15 cellular contexts compared by ENCODE assay signal in the genomic region with DNA sequence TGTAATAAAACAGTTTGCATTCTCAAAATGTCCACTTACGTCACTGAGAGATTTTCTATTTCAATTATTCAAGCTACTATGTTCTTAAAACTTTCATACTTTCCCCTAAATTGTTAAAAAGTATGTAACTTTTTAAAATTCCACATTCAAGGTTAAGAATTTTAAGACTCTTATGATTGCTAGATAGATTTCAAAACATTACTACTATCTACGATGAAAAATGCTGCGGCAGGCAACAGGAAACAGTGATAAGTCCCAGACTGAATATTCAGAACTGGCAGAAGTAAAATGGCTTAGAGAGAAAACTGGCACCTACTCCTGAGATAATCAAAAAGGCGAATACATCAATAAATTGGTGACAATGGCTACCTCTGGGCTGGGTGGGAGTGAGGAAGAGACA. TPM values are rescaled to one million over a fixed set of nuclear protein-coding genes. Genes with fewer than 3 reads are reported as not detected.
DNase-seq lines count a peak whose midpoint lies in the region; ATAC-seq and TF ChIP-seq lines count a peak whose summit lies in the region.
"Had no signal": no experiment of that assay in that cellular context is flagged by ENCODE, and none has a peak within 500 bp of the region (broad histone marks: within the 10 kb centered on the region; RNA-seq: fewer than 3 reads in every experiment).

No MANE protein-coding gene starts in this region.

- H3K79me1 ChIP-seq in mesenchymal stem cell (replicated peaks; ENCODE audit: low read length, poor library complexity, severe bottlenecking): peaks cover 9% of the 10 kb centered on the region

- no peak overlapping the region for H2BK5ac ChIP-seq in mesenchymal stem cell (ENCODE audit: low read depth, low read length, poor library complexity, severe bottlenecking)

- H3K4me1 ChIP-seq in right cardiac atrium (ENCODE audit: control insufficient read depth, insufficient read depth, low read length): peaks cover 6% of the 10 kb centered on the region
- peaks cover 2% of the 10 kb centered on the region for H3K4me1 ChIP-seq in mesenchymal stem cell (ENCODE audit: control insufficient read depth, insufficient read depth, low read depth, low read length)
- H3K4me1 ChIP-seq in upper lobe of left lung: peaks cover 0 to 8% (median 4%) of the 10 kb centered on the region in 4 donors

- H4K8ac ChIP-seq in mesenchymal stem cell (ENCODE audit: low read length): no peak overlapping the region

- TF ChIP-seq EP300 in upper lobe of left lung (IDR thresholded peaks at IDR 0.05): no peak

- no peak overlapping the region for H3K4me2 ChIP-seq in mesenchymal stem cell (ENCODE audit: low read length, poor library complexity, severe bottlenecking)
- H3K4me2 ChIP-seq: A549 had no signal

- no peak for TF ChIP-seq CTCF in upper lobe of left lung (IDR thresholded peaks at IDR 0.05)

- no peak for TF ChIP-seq POLR2A in upper lobe of left lung (IDR thresholded peaks at IDR 0.05)

- H3K27ac ChIP-seq in right cardiac atrium (ENCODE audit: low read length) (peak overlapping the region; percentile 45), mesenchymal stem cell (ENCODE audit: low read length, poor library complexity, severe bottlenecking) (no peak overlapping the region), upper lobe of left lung (no peak overlapping the region)
- H3K27ac ChIP-seq: A549, C4-2B, RWPE1 had no signal

- ATAC-seq in right cardiac atrium (no peak), Right ventricle myocardium superior (ENCODE audit: poor library complexity) (no peak), upper lobe of left lung (ENCODE audit: low FRiP score in 2 of 2) (no peak)
- ATAC-seq: A549, K562 had no signal

- no peak overlapping the region for H2AK5ac ChIP-seq in mesenchymal stem cell (ENCODE audit: low read length, severe bottlenecking)

- H2BK12ac ChIP-seq in mesenchymal stem cell (ENCODE audit: low read length in 2 of 2): no peak overlapping the region

- H3K4me3 ChIP-seq in right cardiac atrium (ENCODE audit: low read length): no peak overlapping the region
- no peak overlapping the region for H3K4me3 ChIP-seq in mesenchymal stem cell (ENCODE audit: insufficient read depth in 1 of 2, low read depth in 1 of 2, low read length in 2 of 2)
- H3K4me3 ChIP-seq in upper lobe of left lung: no peak overlapping the region
- H3K4me3 ChIP-seq: A549, K562 had no signal

- H3K9ac ChIP-seq in mesenchymal stem cell (ENCODE audit: low read length): peak overlapping the region; percentile 58

- H3K27me3 ChIP-seq in right cardiac atrium (ENCODE audit: control insufficient read depth, insufficient read depth): no peaks in the 10 kb centered on the region
- H3K27me3 ChIP-seq in mesenchymal stem cell (ENCODE audit: control insufficient read depth in 1 of 2, insufficient read depth in 1 of 2, low read length in 2 of 2): no peaks in the 10 kb centered on the region
- H3K27me3 ChIP-seq in upper lobe of left lung: no peaks in the 10 kb centered on the region

- H4K91ac ChIP-seq in mesenchymal stem cell (ENCODE audit: low read length): no peak overlapping the region

- H2AFZ ChIP-seq in mesenchymal stem cell (ENCODE audit: low read depth, low read length): no peak overlapping the region

- DNase-seq in right cardiac atrium (no peak), Right ventricle myocardium superior (no peak), amniotic epithelial cell (ENCODE audit: low read depth) (peak; percentile 57), mesenchymal stem cell (no peak), occipital lobe (lab: John Stamatoyannopoulos, UW) (no peak), G401 (ENCODE audit: low spot score) (no peak), upper lobe of left lung (no peak)
- DNase-seq: NCI-H2029; NCI-H2171; NCI-H446 treated with DMSO at 0.1 percent for 48 hours; NK-92 treated with Interleukin-12 subunit alpha and Interleukin-12 subunit beta, amount 100 ng/mL, for 24 hours had no signal

- H3K18ac ChIP-seq in mesenchymal stem cell (ENCODE audit: low read depth in 1 of 2, low read length in 2 of 2): no peak overlapping the region

- 33% methylated on average over 4 of the region's 4 CpGs for WGBS in right cardiac atrium
- 100% methylated on average over 3 of the region's 4 CpGs for WGBS in mesenchymal stem cell
- 62 to 79% methylated on average over 4 of the region's 4 CpGs for WGBS in upper lobe of left lung, 2 donors

- no peak overlapping the region for H3K14ac ChIP-seq in mesenchymal stem cell (ENCODE audit: low read length in 2 of 2)

- no peaks in the 10 kb centered on the region for H3K9me3 ChIP-seq in right cardiac atrium (ENCODE audit: control insufficient read depth, low read length)
- H3K9me3 ChIP-seq in mesenchymal stem cell (ENCODE audit: control insufficient read depth, low read length): no peaks in the 10 kb centered on the region
- H3K9me3 ChIP-seq in upper lobe of left lung: no peaks in the 10 kb centered on the region
- H3K9me3 ChIP-seq: A549 had no signal

- H2BK15ac ChIP-seq in mesenchymal stem cell (ENCODE audit: low read depth, poor library complexity, severe bottlenecking): no peak overlapping the region

- H3K23ac ChIP-seq in mesenchymal stem cell (ENCODE audit: low read length in 2 of 2): no peak overlapping the region

- no peak overlapping the region for H3K4ac ChIP-seq in mesenchymal stem cell (ENCODE audit: low read depth in 1 of 2, low read length in 2 of 2)

- H3K36me3 ChIP-seq in mesenchymal stem cell (ENCODE audit: control insufficient read depth in 1 of 2, insufficient read depth in 2 of 2, low read depth in 1 of 2, low read length in 2 of 2): peaks cover 3 to 16% of the 10 kb centered on the region in 2 experiments
- no peaks in the 10 kb centered on the region for H3K36me3 ChIP-seq in upper lobe of left lung

- H2BK120ac ChIP-seq in mesenchymal stem cell (ENCODE audit: low read depth, low read length): no peak overlapping the region

- intact Hi-C loops in right cardiac atrium (cut with DNase I) (loop anchor here in 2 of 4 donors (5.0 kb wide), 3 partner anchors 102 to 127 kb away; no protein-coding TSS in a partner anchor), Right ventricle myocardium superior (cut with DNase I) (loop anchor here (5.0 kb wide), 1 partner anchor 122 kb away; no protein-coding TSS in a partner anchor)

- in situ Hi-C loops in G401 (cut with HindIII; ENCODE audit: low sequenced_read_pairs): no loop called here

RNA-seq across cellular contexts. Expression of a gene that starts 16.2 kb away (rescaled TPM):
- total RNA-seq in right cardiac atrium: 100 to 1,000 TPM in 1 of 4 donors, 10 to 100 TPM in 3; 79.9 to 194 (median 93.6) TPM
- polyA plus RNA-seq in right cardiac atrium: 28.2 TPM
- total RNA-seq in Right ventricle myocardium superior: 60.4 TPM
- 52.5 TPM for polyA plus RNA-seq in mesenchymal stem cell (2013, experiment 1 of 2)
- polyA plus RNA-seq in mesenchymal stem cell (2013, experiment 2 of 2): 54.3 TPM
- 146 TPM for total RNA-seq in occipital lobe
- total RNA-seq in G401 (2014; rRNA removed; shearing (Covaris generic)): 47.9 and 60.2 TPM in 2 replicates
- total RNA-seq in upper lobe of left lung: 100 to 1,000 TPM in 3 of 6 donors, 10 to 100 TPM in 3; 67.9 to 152 (median 94.6) TPM
